8 cellular contexts compared by ENCODE assay signal in genomic region chr9:121350993-121351561, GRCh38. TPM values are rescaled to one million over a fixed set of nuclear protein-coding genes. Genes with fewer than 3 reads are reported as not detected.
DNase-seq lines count a peak whose midpoint lies in the region; ATAC-seq, FAIRE-seq and TF ChIP-seq lines count a peak whose summit lies in the region.

No MANE protein-coding gene starts in this region.

- H3K9ac ChIP-seq in parathyroid adenoma: no peak overlapping the region

- H3K36me3 Mint-ChIP-seq in endothelial cell (ENCODE audit: low read depth, unreplicated experiment): no peaks in the 10 kb centered on the region

- peaks cover 13% of the 10 kb centered on the region for H3K4me1 Mint-ChIP-seq in endothelial cell (ENCODE audit: unreplicated experiment)

- H3K4me2 ChIP-seq in parathyroid adenoma (ENCODE audit: low read length): peak overlapping the region; percentile 6

- no peak overlapping the region for H2AFZ ChIP-seq in parathyroid adenoma

- no peaks in the 10 kb centered on the region for H3K9me3 Mint-ChIP-seq in endothelial cell (ENCODE audit: unreplicated experiment)

- no peaks in the 10 kb centered on the region for H3K27me3 Mint-ChIP-seq in endothelial cell (ENCODE audit: unreplicated experiment)

- TF ChIP-seq POLR2A in H54 (IDR thresholded peaks at IDR 0.05; ENCODE audit: low read depth, low read length): no peak

- no peak overlapping the region for H3K27ac Mint-ChIP-seq in endothelial cell (ENCODE audit: unreplicated experiment)

- H3K4me3 ChIP-seq in RWPE2 (ENCODE audit: severe bottlenecking) (no peak overlapping the region), parathyroid adenoma (ENCODE audit: low read depth, low read length) (no peak overlapping the region)

- DNase-seq in H54 (ENCODE audit: insufficient read length, low spot score): peak; percentile 46
- DNase-seq in RWPE2 (ENCODE audit: low spot score): no peak
- DNase-seq in fibroblast of the conjunctiva (ENCODE audit: low read depth): peak; percentile 97
- DNase-seq in endothelial cell (ENCODE audit: low spot score): no peak
- no peak for DNase-seq in NCI-H526 (lab: John Stamatoyannopoulos, UW)
- no peak for DNase-seq in activated naive CD4-positive, alpha-beta T cell (lab: John Stamatoyannopoulos, UW)
- DNase-seq in activated CD4-positive, alpha-beta T cell treated with anti-CD3 and anti-CD28 coated beads, Interleukin-2, amount 50 U/mL, for 48 hours: no peak

- no peaks in the 10 kb centered on the region for H3K79me2 ChIP-seq in parathyroid adenoma

- peak overlapping the region; percentile 14 for H3K27ac ChIP-seq in RWPE2 (ENCODE audit: poor library complexity, severe bottlenecking)
- H3K27ac ChIP-seq in parathyroid adenoma: peak overlapping the region; percentile 52

- no peaks in the 10 kb centered on the region for H3K9me3 ChIP-seq in RWPE2 (ENCODE audit: severe bottlenecking)
- H3K9me3 ChIP-seq in parathyroid adenoma (ENCODE audit: control insufficient read depth, low read length): no peaks in the 10 kb centered on the region

- peak; percentile 73 for ATAC-seq in RWPE2 (ENCODE audit: low read depth)

- no peak for TF ChIP-seq CTCF in RWPE2 (IDR thresholded peaks at IDR 0.05; ENCODE audit: poor library complexity, severe bottlenecking)
- TF ChIP-seq CTCF in parathyroid adenoma (IDR thresholded peaks at IDR 0.05): no peak
- no peak for TF ChIP-seq CTCF in endothelial cell (IDR thresholded peaks at IDR 0.05; ENCODE audit: unreplicated experiment)

- H3K4me3 Mint-ChIP-seq in endothelial cell (ENCODE audit: unreplicated experiment): no peak overlapping the region

- H3K27me3 ChIP-seq in RWPE2 (ENCODE audit: insufficient read depth, poor library complexity, severe bottlenecking) (no peaks in the 10 kb centered on the region), parathyroid adenoma (ENCODE audit: control insufficient read depth, insufficient read depth, low read length) (no peaks in the 10 kb centered on the region)

- peak; percentile 98 for FAIRE-seq in H54 (lab: Jason Lieb, UNC)

- peaks cover 94% of the 10 kb centered on the region for H3K36me3 ChIP-seq in RWPE2 (ENCODE audit: low read depth)
- no peaks in the 10 kb centered on the region for H3K36me3 ChIP-seq in parathyroid adenoma (ENCODE audit: control insufficient read depth, insufficient read depth, low read length)

- H3K4me1 ChIP-seq in RWPE2 (ENCODE audit: insufficient read depth, poor library complexity, severe bottlenecking) (peaks cover 12% of the 10 kb centered on the region), parathyroid adenoma (peaks cover 3% of the 10 kb centered on the region)

RNA-seq across cellular contexts. Expression of gene STOM, which starts 19.0 kb away (rescaled TPM):
- 16.1 TPM for total RNA-seq in endothelial cell (ENCODE audit: unreplicated experiment)

Comparison
In these comparisons a context has a peak if more than half of its experiments do, and no peak if none do; other contexts are left out.
1. DNase-seq: peak in H54 (single experiment) and fibroblast of the conjunctiva (single experiment); none in RWPE2 (single experiment), endothelial cell (single experiment), NCI-H526 (0 of 2), activated naive CD4-positive, alpha-beta T cell (0 of 4) and activated CD4-positive, alpha-beta T cell treated with anti-CD3 and anti-CD28 coated beads, Interleukin-2, amount 50 U/mL, for 48 hours (0 of 2).